In genomic region chr20:39152742-39153141, GRCh38 we compare ENCODE assay signal across 26 cellular contexts.
"Had no signal": no experiment of that assay in that cellular context is flagged by ENCODE, and none has a peak within 500 bp of the region (broad histone marks: within the 10 kb centered on the region; RNA-seq: fewer than 3 reads in every experiment).

No MANE protein-coding gene starts in this region.

- H3K27me3 ChIP-seq: thyroid gland, tibial nerve, upper lobe of left lung, vagina had no signal

- DNase-seq: naive thymus-derived CD8-positive, alpha-beta T cell; nephron progenitor cell; nucleus accumbens; posterior cingulate gyrus; psoas muscle; right cardiac atrium; spleen; stimulated activated CD4-positive, alpha-beta T cell treated with anti-CD3 and anti-CD28 coated beads, Interleukin-12 subunit alpha, Interleukin-12 subunit beta, amount 100 ng/mL, for 4 hours; stimulated activated CD4-positive, alpha-beta T cell treated with anti-CD3 and anti-CD28 coated beads, Interleukin-1b, Interleukin-23, amount 100 ng/mL, for 48 hours; stimulated activated CD4-positive, alpha-beta T cell treated with anti-CD3 and anti-CD28 coated beads, Interleukin-4, amount 100 ng/mL, for 1 hour; stimulated activated naive B cell treated with anti-CD40 and anti-IgM and Interleukin-4, amounts not matched to agents 10 μg/mL and 1 μg/mL and 100 μg/mL, for 72 hours; stimulated activated naive CD4-positive, alpha-beta T cell treated with Interleukin-2 at 50 U/mL for 16 hours; stomach; thyroid gland; trophoblast cell; upper lobe of left lung had no signal

- H3K9me3 ChIP-seq: neutrophil, pancreas, psoas muscle, spleen, stomach, thoracic aorta, thyroid gland, tibial nerve, upper lobe of left lung, vagina had no signal

- H3K27ac ChIP-seq: neutrophil, pancreas, psoas muscle, skin epidermis, spleen, stomach, thoracic aorta, thyroid gland, tibial nerve, upper lobe of left lung, vagina had no signal

- ATAC-seq: naive thymus-derived CD8-positive, alpha-beta T cell; psoas muscle; right cardiac atrium; sciatic nerve; stimulated activated effector memory CD8-positive, alpha-beta T cell treated with anti-CD3 and anti-CD28 coated beads, Interleukin-12 subunit alpha, Interleukin-12 subunit beta, amount 100 ng/mL, for 72 hours; stimulated activated naive B cell treated with anti-CD40 and anti-IgM and Interleukin-4, amounts not matched to agents 10 μg/mL and 1 μg/mL and 100 μg/mL, for 72 hours had no signal

- FAIRE-seq: pancreas, urothelium cell line had no signal

- H3K36me3 ChIP-seq: neutrophil, pancreas, spleen, stomach, thoracic aorta, thyroid gland, tibial nerve, upper lobe of left lung, vagina had no signal

- H3K4me1 ChIP-seq: pancreas, psoas muscle, spleen, stomach, thyroid gland, tibial nerve, upper lobe of left lung, vagina had no signal

- H3K4me2 ChIP-seq: smooth muscle cell had no signal

- H3K4me3 ChIP-seq: pancreas, psoas muscle, skin epidermis, smooth muscle cell, spleen, stomach, thoracic aorta, thyroid gland, tibial nerve, upper lobe of left lung, vagina had no signal
